Comparison of ENCODE assay signal across 8 cellular contexts in genomic region chr17:66727634-66728570, GRCh38.
A peak's percentile ranks its signal among the peaks of the same experiment; 100 is the strongest.
DNase-seq lines count a peak whose midpoint lies in the region; ATAC-seq and TF ChIP-seq lines count a peak whose summit lies in the region.

No MANE protein-coding gene starts in this region.

- H3K27ac Mint-ChIP-seq in immature natural killer cell, result no peak overlapping the region

- H3K4me3 Mint-ChIP-seq in immature natural killer cell, result no peak overlapping the region

- H3K36me3 ChIP-seq in brain microvascular endothelial cell (replicated peaks), result no peaks in the 10 kb centered on the region

- H3K9me3 Mint-ChIP-seq in immature natural killer cell, result no peaks in the 10 kb centered on the region

- no peaks in the 10 kb centered on the region for H3K27me3 ChIP-seq in brain microvascular endothelial cell (replicated peaks)

- peak; percentile 81 for ATAC-seq in GM21619 (IDR thresholded peaks at IDR 0.05; ENCODE audit: unreplicated experiment)
- ATAC-seq in SK-N-SH treated with all-trans-retinoic acid at 6 μM for 48 hours, result peak; percentile 73
- no peak for ATAC-seq in HG03469 (IDR thresholded peaks at IDR 0.05; ENCODE audit: unreplicated experiment)

- peak; percentile 89 for TF ChIP-seq CTCF in brain microvascular endothelial cell (IDR thresholded peaks at IDR 0.05; ENCODE audit: low read depth, low read length, missing control alignments)

- peaks cover 12 to 16% of the 10 kb centered on the region in 2 donors for H3K4me1 Mint-ChIP-seq in immature natural killer cell

- in situ Hi-C loops in brain microvascular endothelial cell (cut with HindIII; ENCODE audit: low pct_ligation_motif_present, low sequenced_read_pairs), result no loop called here

- peaks cover 0 to 10% (median 0%) of the 10 kb centered on the region in 3 donors for H3K36me3 Mint-ChIP-seq in immature natural killer cell

- peaks cover 0 to 7% (median 2%) of the 10 kb centered on the region in 3 donors for H3K27me3 Mint-ChIP-seq in immature natural killer cell (ENCODE audit: low read depth in 3 of 3)

- no peak overlapping the region for H3K4me3 ChIP-seq in brain microvascular endothelial cell (ENCODE audit: low read depth, low read length)

- DNase-seq in DMS 273 (lab: John Stamatoyannopoulos, UW; ENCODE audit: unreplicated experiment), result peak; percentile 87
- DNase-seq in NCI-H1105 treated with DMSO at 0.1 percent for 48 hours (lab: John Stamatoyannopoulos, UW), result peak; percentile 72
- peak; percentile 50 for DNase-seq in brain microvascular endothelial cell
- peak; percentile 6 to 14 (median 10) for DNase-seq in immature natural killer cell
- DNase-seq in stimulated activated CD4-positive, alpha-beta T cell treated with anti-CD3 and anti-CD28 coated beads, Interleukin-15, amount 100 ng/mL, for 24 hours, result peak; percentile 52

- no peak overlapping the region for H3K27ac ChIP-seq in brain microvascular endothelial cell

TF ChIP-seq in SK-N-SH treated with all-trans-retinoic acid at 6 μM for 48 hours, 23 proteins besides CTCF, POLR2A, EP300 and RAD21:
- TF ChIP-seq, protein P1, sequence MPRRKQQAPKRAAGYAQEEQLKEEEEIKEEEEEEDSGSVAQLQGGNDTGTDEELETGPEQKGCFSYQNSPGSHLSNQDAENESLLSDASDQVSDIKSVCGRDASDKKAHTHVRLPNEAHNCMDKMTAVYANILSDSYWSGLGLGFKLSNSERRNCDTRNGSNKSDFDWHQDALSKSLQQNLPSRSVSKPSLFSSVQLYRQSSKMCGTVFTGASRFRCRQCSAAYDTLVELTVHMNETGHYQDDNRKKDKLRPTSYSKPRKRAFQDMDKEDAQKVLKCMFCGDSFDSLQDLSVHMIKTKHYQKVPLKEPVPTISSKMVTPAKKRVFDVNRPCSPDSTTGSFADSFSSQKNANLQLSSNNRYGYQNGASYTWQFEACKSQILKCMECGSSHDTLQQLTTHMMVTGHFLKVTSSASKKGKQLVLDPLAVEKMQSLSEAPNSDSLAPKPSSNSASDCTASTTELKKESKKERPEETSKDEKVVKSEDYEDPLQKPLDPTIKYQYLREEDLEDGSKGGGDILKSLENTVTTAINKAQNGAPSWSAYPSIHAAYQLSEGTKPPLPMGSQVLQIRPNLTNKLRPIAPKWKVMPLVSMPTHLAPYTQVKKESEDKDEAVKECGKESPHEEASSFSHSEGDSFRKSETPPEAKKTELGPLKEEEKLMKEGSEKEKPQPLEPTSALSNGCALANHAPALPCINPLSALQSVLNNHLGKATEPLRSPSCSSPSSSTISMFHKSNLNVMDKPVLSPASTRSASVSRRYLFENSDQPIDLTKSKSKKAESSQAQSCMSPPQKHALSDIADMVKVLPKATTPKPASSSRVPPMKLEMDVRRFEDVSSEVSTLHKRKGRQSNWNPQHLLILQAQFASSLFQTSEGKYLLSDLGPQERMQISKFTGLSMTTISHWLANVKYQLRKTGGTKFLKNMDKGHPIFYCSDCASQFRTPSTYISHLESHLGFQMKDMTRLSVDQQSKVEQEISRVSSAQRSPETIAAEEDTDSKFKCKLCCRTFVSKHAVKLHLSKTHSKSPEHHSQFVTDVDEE (CRISPR knock-in tag; IDR thresholded peaks at IDR 0.05), result peak; percentile 25; the same call in 1 of the 2 replicates
- TF ChIP-seq ZNF8 (CRISPR knock-in tag; IDR thresholded peaks at IDR 0.05), result no peak

Comparison
In these comparisons a context has a peak if more than half of its experiments do, and no peak if none do; other contexts are left out.
1. DNase-seq: peak in every context shown above with its lines; median percentile 87 in DMS 273; 72 in NCI-H1105 treated with DMSO at 0.1 percent for 48 hours; 52 in stimulated activated CD4-positive, alpha-beta T cell treated with anti-CD3 and anti-CD28 coated beads, Interleukin-15, amount 100 ng/mL, for 24 hours; 50 in brain microvascular endothelial cell; 10 in immature natural killer cell.